Comparison of ENCODE assay signal across 14 cellular contexts in genomic region chr4:111678466-111678865, GRCh38.
DNase-seq lines count a peak whose midpoint lies in the region; ATAC-seq and TF ChIP-seq lines count a peak whose summit lies in the region.
"Had no signal": no experiment of that assay in that cellular context is flagged by ENCODE, and none has a peak within 500 bp of the region (broad histone marks: within the 10 kb centered on the region; RNA-seq: fewer than 3 reads in every experiment).

No MANE protein-coding gene starts in this region.

- H3K9me3 ChIP-seq in A673 (ENCODE audit: low read depth, low read length, poor library complexity, severe bottlenecking) (no peaks in the 10 kb centered on the region), MM.1S (replicated peaks; ENCODE audit: insufficient read depth, low read length) (no peaks in the 10 kb centered on the region), prostate gland (no peaks in the 10 kb centered on the region)

- no peaks in the 10 kb centered on the region for H3K27me3 Mint-ChIP-seq in HFFc6 (ENCODE audit: insufficient read depth)

- H3K27me3 ChIP-seq in A673 (replicated peaks; ENCODE audit: insufficient read depth, low read depth, low read length, poor library complexity) (no peaks in the 10 kb centered on the region), MM.1S (replicated peaks; ENCODE audit: insufficient read depth, low read length) (no peaks in the 10 kb centered on the region), prostate gland (replicated peaks; ENCODE audit: insufficient read depth) (no peaks in the 10 kb centered on the region)

- no peak for TF ChIP-seq POLR2A in prostate gland (IDR thresholded peaks at IDR 0.05)

- H3K9ac ChIP-seq in MM.1S (ENCODE audit: low read length) = no peak overlapping the region
- H3K9ac ChIP-seq: KMS-11 had no signal

- H3K36me3 Mint-ChIP-seq in HFFc6 (ENCODE audit: low read depth) = peaks cover 5% of the 10 kb centered on the region; the same call in 1 of the 2 replicates

- no peak overlapping the region for H2AFZ ChIP-seq in MM.1S (ENCODE audit: low read length)

- H3K9me3 Mint-ChIP-seq in HFFc6 = no peaks in the 10 kb centered on the region

- CTCF ChIA-PET in A673 (lab: Charles Lee) = no interaction called here

- BruUV-seq in A673 (replicated peaks; lab: Mats Ljungman, UMichigan) = no TSS peak

- POLR2A ChIA-PET in A673 (lab: Charles Lee; ENCODE audit: low non-redundant PET) = no interaction called here

- intact Hi-C loops in A673 (cut with micrococcal nuclease; ENCODE audit: unreplicated experiment) = no loop called here
- intact Hi-C loops in prostate gland (cut with DNase I) = no loop called here

- H3K36me3 ChIP-seq in A673 (ENCODE audit: insufficient read depth, low read length, poor library complexity, severe bottlenecking) (no peaks in the 10 kb centered on the region), MM.1S (replicated peaks; ENCODE audit: insufficient read depth, low read length) (no peaks in the 10 kb centered on the region), prostate gland (no peaks in the 10 kb centered on the region)

- no peaks in the 10 kb centered on the region for H3K9me2 ChIP-seq in MM.1S (replicated peaks; ENCODE audit: insufficient read depth, low read length)

- WGBS in prostate gland = 38% methylated on average over 1 of the region's 1 CpG

- H3F3A ChIP-seq in MM.1S (ENCODE audit: insufficient read depth, low read length) = no peaks in the 10 kb centered on the region

- H3K4me3 Mint-ChIP-seq in HFFc6 = peak overlapping the region; percentile 62

- H3K4me1 Mint-ChIP-seq in HFFc6 (ENCODE audit: low read depth) = peaks cover 43% of the 10 kb centered on the region

- no peak overlapping the region for H3K4me3 ChIP-seq in A673 (ENCODE audit: low read depth, low read length, poor library complexity, severe bottlenecking)
- H3K4me3 ChIP-seq in fibroblast of villous mesenchyme (ENCODE audit: low read depth, low read length) = no peak overlapping the region
- no peak overlapping the region for H3K4me3 ChIP-seq in MM.1S (ENCODE audit: low read length)
- no peak overlapping the region for H3K4me3 ChIP-seq in prostate gland

- H3K27ac ChIP-seq in A673 (ENCODE audit: low read depth, low read length, poor library complexity, severe bottlenecking) (no peak overlapping the region), MM.1S (ENCODE audit: low read length) (no peak overlapping the region), prostate gland (no peak overlapping the region)
- H3K27ac ChIP-seq: KMS-11 had no signal

- H3K4me2 ChIP-seq in MM.1S (ENCODE audit: low read depth, low read length) = no peak overlapping the region
- H3K4me2 ChIP-seq: KMS-11 had no signal

- H3K79me2 ChIP-seq in MM.1S (ENCODE audit: low read length) = no peaks in the 10 kb centered on the region

- peak; percentile 46 for DNase-seq in A673 (ENCODE audit: low spot score)
- DNase-seq in HFFc6 = peak; percentile 97
- DNase-seq in astrocyte of the hippocampus (ENCODE audit: low read depth, low spot score) = peak; percentile 40
- DNase-seq in fibroblast of villous mesenchyme (ENCODE audit: low read depth) = peak; percentile 93
- no peak for DNase-seq in MM.1S
- DNase-seq in prostate gland (ENCODE audit: low spot score) = no peak
- DNase-seq: activated CD8-positive, alpha-beta memory T cell treated with anti-CD3 and anti-CD28 coated beads for 24 hours; activated gamma-delta T cell treated with Interleukin-2 at 50 U/mL for 16 hours; NCI-H187; T1000 had no signal

- peaks cover 29% of the 10 kb centered on the region for H3K4me1 ChIP-seq in A673 (ENCODE audit: insufficient read depth, low read length, poor library complexity, severe bottlenecking)
- no peaks in the 10 kb centered on the region for H3K4me1 ChIP-seq in MM.1S (ENCODE audit: low read length)
- H3K4me1 ChIP-seq in prostate gland (replicated peaks) = no peaks in the 10 kb centered on the region

- no peak for TF ChIP-seq CTCF in A673 (conservative IDR thresholded peaks at IDR 0.05; ENCODE audit: low read depth, low read length)
- TF ChIP-seq CTCF in HFFc6 (IDR thresholded peaks at IDR 0.05) = no peak
- TF ChIP-seq CTCF in fibroblast of villous mesenchyme (IDR thresholded peaks at IDR 0.05; ENCODE audit: insufficient read depth, low read depth, low read length) = no peak
- TF ChIP-seq CTCF in MM.1S (IDR thresholded peaks at IDR 0.05; ENCODE audit: low read length) = no peak
- TF ChIP-seq CTCF in prostate gland (IDR thresholded peaks at IDR 0.05) = no peak

- H4K20me1 ChIP-seq in MM.1S (ENCODE audit: insufficient read depth, low read length) = no peaks in the 10 kb centered on the region

- ATAC-seq in activated CD4-positive, CD25-positive, alpha-beta regulatory T cell treated with anti-CD3 and anti-CD28 coated beads, Interleukin-2, amount 50 U/mL, for 24 hours = no peak
- ATAC-seq in GM18511 (IDR thresholded peaks at IDR 0.05; ENCODE audit: unreplicated experiment) = no peak
- ATAC-seq: Right ventricle myocardium inferior had no signal

- peak overlapping the region; percentile 71 for H3K27ac Mint-ChIP-seq in HFFc6

Comparison
In these comparisons a context has a peak if more than half of its experiments do, and no peak if none do; other contexts are left out.
1. DNase-seq: peak in A673 (single experiment), HFFc6 (single experiment), astrocyte of the hippocampus (single experiment) and fibroblast of villous mesenchyme (single experiment); none in MM.1S (single experiment) and prostate gland (single experiment).